Comparison of ENCODE assay signal across 21 cellular contexts in the genomic region with DNA sequence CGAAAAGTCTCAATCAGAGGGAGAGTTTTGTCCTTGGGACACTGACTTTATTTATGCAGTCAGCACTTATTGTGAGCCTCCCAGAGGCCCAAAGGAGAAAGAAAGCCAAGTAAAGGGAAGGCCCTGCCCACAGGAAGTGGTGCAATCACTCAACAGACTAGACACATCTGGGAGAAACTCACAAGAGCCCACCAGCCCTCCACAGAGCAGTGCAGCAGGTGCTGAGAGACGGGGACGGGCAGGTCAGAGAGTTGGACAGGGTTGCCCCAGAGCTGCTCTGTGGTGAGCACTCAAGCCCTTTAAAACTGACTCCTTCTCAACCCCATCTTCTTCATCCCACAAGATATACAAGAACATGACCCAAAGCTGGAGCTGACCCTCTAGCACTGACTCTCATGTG.
A peak's percentile ranks its signal among the peaks of the same experiment; 100 is the strongest.
DNase-seq lines count a peak whose midpoint lies in the region; ATAC-seq, FAIRE-seq and TF ChIP-seq lines count a peak whose summit lies in the region.
"Had no signal": no experiment of that assay in that cellular context is flagged by ENCODE, and none has a peak within 500 bp of the region (broad histone marks: within the 10 kb centered on the region; RNA-seq: fewer than 3 reads in every experiment).

No MANE protein-coding gene starts in this region.

- H3K36me3 Mint-ChIP-seq in naive thymus-derived CD4-positive, alpha-beta T cell, result no peaks in the 10 kb centered on the region
- H3K36me3 Mint-ChIP-seq: activated naive CD4-positive, alpha-beta T cell treated with anti-CD3 and anti-CD28 coated beads, Interleukin-2, amount 50 U/mL, for 24 hours; brain; stimulated activated memory B cell treated with anti-CD40 and anti-IgM and Interleukin-4, amounts not matched to agents 10 μg/mL and 1 μg/mL and 100 μg/mL, for 72 hours had no signal

- H3K27me3 ChIP-seq in DND-41 (ENCODE audit: insufficient read depth, low read length, poor library complexity) (no peaks in the 10 kb centered on the region), right cardiac atrium (ENCODE audit: control insufficient read depth, insufficient read depth) (no peaks in the 10 kb centered on the region), body of pancreas (no peaks in the 10 kb centered on the region)
- H3K27me3 ChIP-seq in naive thymus-derived CD4-positive, alpha-beta T cell (ENCODE audit: control insufficient read depth in 2 of 2, insufficient read depth in 2 of 2, low read length in 2 of 2), result no peaks in the 10 kb centered on the region
- H3K27me3 ChIP-seq: thyroid gland had no signal

- POLR2A ChIA-PET in A549 (lab: Yijun Ruan, JAX), result no interaction called here
- POLR2A ChIA-PET in naive thymus-derived CD4-positive, alpha-beta T cell (lab: Charles Lee), result no interaction called here

- H3K4me1 ChIP-seq in A549, result no peaks in the 10 kb centered on the region
- peaks cover 8% of the 10 kb centered on the region for H3K4me1 ChIP-seq in DND-41 (ENCODE audit: insufficient read depth, low read length)
- peaks cover 3% of the 10 kb centered on the region for H3K4me1 ChIP-seq in right cardiac atrium (ENCODE audit: control insufficient read depth, insufficient read depth, low read length)
- H3K4me1 ChIP-seq in body of pancreas, result peaks cover 14% of the 10 kb centered on the region
- H3K4me1 ChIP-seq in naive thymus-derived CD4-positive, alpha-beta T cell (ENCODE audit: control insufficient read depth in 2 of 2, insufficient read depth in 2 of 2, low read length in 2 of 2), result no peaks in the 10 kb centered on the region

- no peak overlapping the region for H2AFZ ChIP-seq in DND-41 (ENCODE audit: low read depth, low read length)

- no peak for TF ChIP-seq RAD21 in A549 (conservative IDR thresholded peaks at IDR 0.05 in 1 of 2, IDR thresholded peaks at IDR 0.05 in 1 of 2)

- H3K4me2 ChIP-seq in A549 (no peak overlapping the region), DND-41 (ENCODE audit: insufficient read depth, low read length) (no peak overlapping the region)

- no peaks in the 10 kb centered on the region for H3K79me2 ChIP-seq in DND-41 (ENCODE audit: insufficient read depth, low read length)

- no peak for TF ChIP-seq EP300 in A549 (IDR thresholded peaks at IDR 0.05)

- WGBS in A549 (ENCODE audit: missing lambda C conversion rate), result 72% methylated on average over 3 of the region's 3 CpGs
- WGBS in right cardiac atrium, result 71% methylated on average over 3 of the region's 3 CpGs
- 77 to 91% methylated on average over 2 to 3 of the region's 3 CpGs for WGBS in body of pancreas, 2 donors

- ATAC-seq in A549 (no peak), DND-41 (ENCODE audit: insufficient read depth, low read depth) (peak; percentile 97), right cardiac atrium (peak; percentile 36 to 43), body of pancreas (no peak), HG02870 (IDR thresholded peaks at IDR 0.05; ENCODE audit: unreplicated experiment) (no peak)
- ATAC-seq in naive thymus-derived CD4-positive, alpha-beta T cell, result no peak
- ATAC-seq: activated T-cell treated with anti-CD3 and anti-CD28 coated beads, Interleukin-2, amount 50 U/mL, for 72 hours; stimulated activated memory B cell treated with anti-CD40 and anti-IgM and Interleukin-4, amounts not matched to agents 10 μg/mL and 1 μg/mL and 100 μg/mL, for 72 hours had no signal

- TF ChIP-seq POLR2A in A549 (IDR thresholded peaks at IDR 0.05; ENCODE audit: low read length), result no peak
- TF ChIP-seq POLR2A in body of pancreas (IDR thresholded peaks at IDR 0.05), result no peak

- no peak overlapping the region for H3K4me3 ChIP-seq in A549
- H3K4me3 ChIP-seq in DND-41 (ENCODE audit: low read depth in 1 of 2, low read length in 2 of 2), result no peak overlapping the region
- H3K4me3 ChIP-seq in right cardiac atrium (ENCODE audit: low read length), result no peak overlapping the region
- H3K4me3 ChIP-seq in body of pancreas, result no peak overlapping the region
- no peak overlapping the region for H3K4me3 ChIP-seq in naive thymus-derived CD4-positive, alpha-beta T cell (ENCODE audit: low read length)
- H3K4me3 ChIP-seq: SK-N-MC, thyroid gland had no signal

- H3K4me1 Mint-ChIP-seq in naive thymus-derived CD4-positive, alpha-beta T cell, result peaks cover 0 to 7% (median 0%) of the 10 kb centered on the region in 7 donors
- H3K4me1 Mint-ChIP-seq: activated naive CD4-positive, alpha-beta T cell treated with anti-CD3 and anti-CD28 coated beads, Interleukin-2, amount 50 U/mL, for 24 hours; stimulated activated memory B cell treated with anti-CD40 and anti-IgM and Interleukin-4, amounts not matched to agents 10 μg/mL and 1 μg/mL and 100 μg/mL, for 72 hours had no signal

- H3K36me3 ChIP-seq in DND-41 (ENCODE audit: insufficient read depth, low read length), result no peaks in the 10 kb centered on the region
- H3K36me3 ChIP-seq in body of pancreas (replicated peaks in 1 of 2; ENCODE audit: insufficient read depth in 1 of 2, low read depth in 2 of 2), result no peaks in the 10 kb centered on the region
- H3K36me3 ChIP-seq in naive thymus-derived CD4-positive, alpha-beta T cell (ENCODE audit: control insufficient read depth in 2 of 3, insufficient read depth in 3 of 3, low read length in 3 of 3), result no peaks in the 10 kb centered on the region
- H3K36me3 ChIP-seq: thyroid gland had no signal

- DNase-seq in A549 (ENCODE audit: low read depth in 1 of 2, low spot score in 1 of 2) (no peak), DND-41 (peak; percentile 74), OCI-M1 (lab: John Stamatoyannopoulos, UW) (peak; percentile 21), right cardiac atrium (peak in 1 of 3 donors; percentile 73), body of pancreas (no peak), mucosa of gallbladder (ENCODE audit: low spot score) (no peak)
- DNase-seq in naive thymus-derived CD4-positive, alpha-beta T cell, result no peak
- DNase-seq: activated CD8-positive, alpha-beta memory T cell treated with anti-CD3 and anti-CD28 coated beads for 24 hours; activated T-cell treated with anti-CD3 and anti-CD28 coated beads, Interleukin-2, amount 50 U/mL, for 72 hours; foreskin melanocyte; NCI-H1417; NCI-H2107; retina; T-helper 9 cell had no signal

- H3K9me3 ChIP-seq in A549 (no peaks in the 10 kb centered on the region), DND-41 (ENCODE audit: insufficient read depth, low read length, severe bottlenecking) (no peaks in the 10 kb centered on the region), right cardiac atrium (ENCODE audit: control insufficient read depth, low read length) (no peaks in the 10 kb centered on the region), body of pancreas (no peaks in the 10 kb centered on the region)
- no peaks in the 10 kb centered on the region for H3K9me3 ChIP-seq in naive thymus-derived CD4-positive, alpha-beta T cell (ENCODE audit: control insufficient read depth in 2 of 3, low read length in 3 of 3)
- H3K9me3 ChIP-seq: thyroid gland had no signal

- no peak overlapping the region for H3K27ac Mint-ChIP-seq in naive thymus-derived CD4-positive, alpha-beta T cell
- H3K27ac Mint-ChIP-seq: activated naive CD4-positive, alpha-beta T cell treated with anti-CD3 and anti-CD28 coated beads, Interleukin-2, amount 50 U/mL, for 24 hours; activated T-cell treated with anti-CD3 and anti-CD28 coated beads, Interleukin-2, amount 50 U/mL, for 72 hours; brain; stimulated activated memory B cell treated with anti-CD40 and anti-IgM and Interleukin-4, amounts not matched to agents 10 μg/mL and 1 μg/mL and 100 μg/mL, for 72 hours had no signal

- H3K27ac ChIP-seq in A549 (no peak overlapping the region; a peak in 1 of 6 replicates), DND-41 (ENCODE audit: low read length) (no peak overlapping the region), right cardiac atrium (ENCODE audit: low read length) (no peak overlapping the region), body of pancreas (no peak overlapping the region)
- no peak overlapping the region for H3K27ac ChIP-seq in naive thymus-derived CD4-positive, alpha-beta T cell (ENCODE audit: low read depth, low read length)
- H3K27ac ChIP-seq: SK-N-MC had no signal

- H3K9me3 Mint-ChIP-seq in naive thymus-derived CD4-positive, alpha-beta T cell, result peaks cover 0 to 3% (median 0%) of the 10 kb centered on the region in 11 donors
- H3K9me3 Mint-ChIP-seq: activated naive CD4-positive, alpha-beta T cell treated with anti-CD3 and anti-CD28 coated beads, Interleukin-2, amount 50 U/mL, for 24 hours; activated T-cell treated with anti-CD3 and anti-CD28 coated beads, Interleukin-2, amount 50 U/mL, for 72 hours; brain; dendritic cell treated with granulocyte-macrophage colony-stimulating factor and Interleukin-4, amounts not matched to agents 40 ng/mL and 50 ng/mL, for 4 days; stimulated activated memory B cell treated with anti-CD40 and anti-IgM and Interleukin-4, amounts not matched to agents 10 μg/mL and 1 μg/mL and 100 μg/mL, for 72 hours had no signal

- no peak for FAIRE-seq in A549 (lab: Jason Lieb, UNC)

- intact Hi-C loops in right cardiac atrium (cut with DNase I), result no loop called here
- intact Hi-C loops in body of pancreas (cut with DNase I), result no loop called here
- intact Hi-C loops in naive thymus-derived CD4-positive, alpha-beta T cell (cut with micrococcal nuclease), result no loop called here

- no peaks in the 10 kb centered on the region for H4K20me1 ChIP-seq in DND-41 (ENCODE audit: insufficient read depth, low read length)

- CTCF ChIA-PET in A549 (lab: Yijun Ruan, JAX), result no interaction called here
- CTCF ChIA-PET in naive thymus-derived CD4-positive, alpha-beta T cell (lab: Charles Lee), result no interaction called here

- H3K9ac ChIP-seq in DND-41 (ENCODE audit: low read depth, low read length), result no peak overlapping the region

- H3K27me3 Mint-ChIP-seq in naive thymus-derived CD4-positive, alpha-beta T cell, result peaks cover 0 to 6% (median 5%) of the 10 kb centered on the region in 5 donors
- H3K27me3 Mint-ChIP-seq: activated naive CD4-positive, alpha-beta T cell treated with anti-CD3 and anti-CD28 coated beads, Interleukin-2, amount 50 U/mL, for 24 hours; dendritic cell treated with granulocyte-macrophage colony-stimulating factor and Interleukin-4, amounts not matched to agents 40 ng/mL and 50 ng/mL, for 4 days had no signal

- H3K4me3 Mint-ChIP-seq in naive thymus-derived CD4-positive, alpha-beta T cell, result no peak overlapping the region
- H3K4me3 Mint-ChIP-seq: activated naive CD4-positive, alpha-beta T cell treated with anti-CD3 and anti-CD28 coated beads, Interleukin-2, amount 50 U/mL, for 24 hours; activated T-cell treated with anti-CD3 and anti-CD28 coated beads, Interleukin-2, amount 50 U/mL, for 72 hours; brain; dendritic cell treated with granulocyte-macrophage colony-stimulating factor and Interleukin-4, amounts not matched to agents 40 ng/mL and 50 ng/mL, for 4 days; stimulated activated memory B cell treated with anti-CD40 and anti-IgM and Interleukin-4, amounts not matched to agents 10 μg/mL and 1 μg/mL and 100 μg/mL, for 72 hours had no signal

- TF ChIP-seq CTCF in A549 (IDR thresholded peaks at IDR 0.05) (no peak), DND-41 (IDR thresholded peaks at IDR 0.05; ENCODE audit: borderline replicate concordance, extremely low read depth, low read length, poor library complexity, severe bottlenecking) (no peak), body of pancreas (IDR thresholded peaks at IDR 0.05) (no peak)

TF ChIP-seq in A549, 52 proteins besides CTCF, POLR2A, EP300 and RAD21:
- no peak for TF ChIP-seq CBX2 (IDR thresholded peaks at IDR 0.05; ENCODE audit: borderline replicate concordance, low read depth)
- no peak for TF ChIP-seq HOXB13 (CRISPR knock-in tag; IDR thresholded peaks at IDR 0.05; ENCODE audit: low read depth)
- peak; percentile 11 for TF ChIP-seq MAFK (IDR thresholded peaks at IDR 0.05; ENCODE audit: partially characterized antibody)

Comparison
In these comparisons a context has a peak if more than half of its experiments do, and no peak if none do; other contexts are left out.
1. ATAC-seq: peak in DND-41 (single experiment) and right cardiac atrium (2 of 2); none in A549 (0 of 2), body of pancreas (single experiment), naive thymus-derived CD4-positive, alpha-beta T cell (single experiment) and HG02870 (single experiment).
2. DNase-seq: peak in DND-41 (single experiment) and OCI-M1 (single experiment); none in A549 (0 of 2), body of pancreas (0 of 4), mucosa of gallbladder (single experiment) and naive thymus-derived CD4-positive, alpha-beta T cell (0 of 9).